Comparison of ENCODE assay signal across 8 cellular contexts in genomic region chr22:45977003-45977395, GRCh38. TPM values are rescaled to one million over a fixed set of nuclear protein-coding genes. Genes with fewer than 3 reads are reported as not detected.
DNase-seq lines count a peak whose midpoint lies in the region; ATAC-seq, FAIRE-seq and TF ChIP-seq lines count a peak whose summit lies in the region.

TSS of gene WNT7B (minus strand) at chr22:45977162. CDS start at chr22:45976754, 408 bp downstream.

- H2AFZ ChIP-seq in keratinocyte (ENCODE audit: control insufficient read depth, low read length), result peak within 1 kb of the TSS; percentile 7

- H4K20me1 ChIP-seq in keratinocyte (ENCODE audit: control insufficient read depth, extremely low read depth, insufficient read depth, low read length), result no peaks in the 10 kb centered on the region

- peaks cover 31% of the 10 kb centered on the region for H3K27me3 ChIP-seq in keratinocyte (ENCODE audit: control insufficient read depth, extremely low read depth, insufficient read depth, low read length)

- H3K9ac ChIP-seq in keratinocyte (ENCODE audit: control insufficient read depth, extremely low read depth, insufficient read depth, low read length), result peak within 1 kb of the TSS; percentile 71

- FAIRE-seq in keratinocyte (lab: Jason Lieb, UNC), result no peak

- peak; percentile 18 for DNase-seq in stimulated activated CD4-positive, alpha-beta T cell treated with anti-CD3 and anti-CD28 coated beads, Interleukin-15, amount 100 ng/mL, for 24 hours
- DNase-seq in stimulated activated CD4-positive, alpha-beta T cell treated with anti-CD3 and anti-CD28 coated beads, Interleukin-12 subunit alpha, Interleukin-12 subunit beta, amount 100 ng/mL, for 4 hours, result no peak
- DNase-seq in T1000 (lab: John Stamatoyannopoulos, UW), result peak; percentile 42
- no peak for DNase-seq in keratinocyte (ENCODE audit: low read depth, low spot score)
- no peak for DNase-seq in OCI-M1 (lab: John Stamatoyannopoulos, UW)
- no peak for DNase-seq in effector CD8-positive, alpha-beta T cell (lab: John Stamatoyannopoulos, UW)

- TF ChIP-seq CTCF in keratinocyte (optimal IDR thresholded peaks at IDR 0.05 in 1 of 3, IDR thresholded peaks at IDR 0.05 in 1 of 3, conservative IDR thresholded peaks at IDR 0.05 in 1 of 3; ENCODE audit: extremely low read depth in 1 of 3, insufficient read depth in 2 of 3, low read length in 3 of 3), result no peak

- peak within 1 kb of the TSS; percentile 51 to 63 (median 59) for H3K4me3 ChIP-seq in keratinocyte (ENCODE audit: control insufficient read depth in 2 of 3, extremely low read depth in 1 of 3, insufficient read depth in 2 of 3, low read depth in 1 of 3, low read length in 3 of 3)

- H3K9me1 ChIP-seq in keratinocyte (ENCODE audit: control insufficient read depth, extremely low read depth, insufficient read depth, low read length), result peaks cover 4% of the 10 kb centered on the region

- no peaks in the 10 kb centered on the region for H3K79me2 ChIP-seq in keratinocyte (ENCODE audit: control insufficient read depth, insufficient read depth, low read length)

- no peak within 1 kb of the TSS for H3K27ac ChIP-seq in keratinocyte (ENCODE audit: control insufficient read depth, insufficient read depth, low read length)

- peak within 1 kb of the TSS; percentile 82 for H3K4me2 ChIP-seq in keratinocyte (ENCODE audit: control insufficient read depth, extremely low read depth, insufficient read depth, low read depth, low read length)

- no peaks in the 10 kb centered on the region for H3K9me3 ChIP-seq in keratinocyte (ENCODE audit: control insufficient read depth, low read depth, low read length)

- no peaks in the 10 kb centered on the region for H3K36me3 ChIP-seq in keratinocyte (ENCODE audit: control insufficient read depth in 2 of 2, extremely low read depth in 1 of 2, insufficient read depth in 2 of 2, low read length in 2 of 2)

- ATAC-seq in GM19023 (IDR thresholded peaks at IDR 0.05; ENCODE audit: unreplicated experiment) (no peak), HG03378 (IDR thresholded peaks at IDR 0.05; ENCODE audit: unreplicated experiment) (no peak)

- peaks cover 27% of the 10 kb centered on the region for H3K4me1 ChIP-seq in keratinocyte (ENCODE audit: control insufficient read depth, extremely low read depth, insufficient read depth, low read length)

- dilution Hi-C loops in keratinocyte (cut with MboI; ENCODE audit: extremely low pct_ligation_motif_present, low sequenced_read_pairs), result no loop called here

RNA-seq across cellular contexts. Expression of gene WNT7B, which starts in this region (rescaled TPM):
- 1.5 to 1.7 TPM (median 1.7 TPM) in 3 replicates for polyA plus RNA-seq in keratinocyte
- 3.7 TPM for polyA plus RNA-seq in keratinocyte (2011; ENCODE audit: low read depth)
- 0.84 and 1.9 TPM in 2 replicates for polyA plus RNA-seq in keratinocyte (2011; cell fraction: cytosol; rRNA removed)
- 1.7 and 2.4 TPM in 2 replicates for polyA plus RNA-seq in keratinocyte (2011; cell fraction: nucleus; rRNA removed)
- polyA plus RNA-seq in keratinocyte (2012; ENCODE audit: low replicate concordance), result 6.6 and 6.8 TPM in 2 replicates
- polyA minus RNA-seq in keratinocyte, result 1.9 to 4.9 TPM (median 3.9 TPM) in 3 replicates
- polyA minus RNA-seq in keratinocyte (2011; cell fraction: cytosol; rRNA and poly(A)+ RNA removed), result 5.0 TPM
- polyA minus RNA-seq in keratinocyte (2011; cell fraction: nucleus; rRNA and poly(A)+ RNA removed), result 3.7 and 7.1 TPM in 2 replicates

Comparison
In these comparisons a context has a peak if more than half of its experiments do, and no peak if none do; other contexts are left out.
1. DNase-seq: peak in stimulated activated CD4-positive, alpha-beta T cell treated with anti-CD3 and anti-CD28 coated beads, Interleukin-15, amount 100 ng/mL, for 24 hours (single experiment) and T1000 (single experiment); none in stimulated activated CD4-positive, alpha-beta T cell treated with anti-CD3 and anti-CD28 coated beads, Interleukin-12 subunit alpha, Interleukin-12 subunit beta, amount 100 ng/mL, for 4 hours (single experiment), keratinocyte (single experiment), OCI-M1 (single experiment) and effector CD8-positive, alpha-beta T cell (single experiment).